Comparison of ENCODE assay signal across 9 cellular contexts in the genomic region with DNA sequence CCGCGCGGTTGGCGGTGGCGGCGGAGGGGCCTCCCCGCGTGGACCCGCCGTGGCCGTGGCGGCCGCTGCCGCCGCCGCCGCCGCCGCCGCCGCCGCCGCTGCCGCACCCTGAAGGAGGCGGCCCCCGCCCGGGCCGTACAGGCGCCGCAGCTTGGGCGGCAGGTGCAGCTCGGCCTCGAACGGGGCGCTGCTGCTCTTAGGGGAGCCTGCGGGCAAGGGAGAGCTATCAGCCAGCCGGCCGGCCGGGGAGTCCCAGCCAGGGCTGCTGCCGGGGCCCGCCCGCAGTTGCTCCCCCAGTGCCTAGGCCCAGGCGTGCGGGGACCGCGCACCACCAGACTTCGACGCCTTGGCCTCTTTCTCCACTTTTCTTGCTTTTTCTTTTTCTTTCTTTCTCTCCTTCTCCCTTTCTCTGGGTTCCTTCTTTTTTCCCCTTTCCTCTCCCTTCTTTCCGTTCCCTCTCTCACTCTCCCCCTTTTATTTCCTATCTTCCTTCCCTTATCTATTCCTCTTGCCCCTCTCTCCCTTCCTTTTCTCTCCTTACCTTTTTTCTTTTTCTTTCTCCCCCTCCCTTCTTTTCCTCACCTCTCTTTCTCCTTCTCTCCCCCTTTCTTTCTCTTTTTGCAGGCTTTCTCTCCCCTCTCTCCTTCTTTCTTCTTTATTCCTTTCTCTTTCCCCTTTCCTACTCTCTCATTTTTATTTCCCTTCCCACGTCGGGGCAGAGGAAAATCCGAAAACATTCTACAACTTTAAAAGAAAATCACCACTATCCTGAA. TPM values are rescaled to one million over a fixed set of nuclear protein-coding genes. Genes with fewer than 3 reads are reported as not detected.
A peak's percentile ranks its signal among the peaks of the same experiment; 100 is the strongest.
DNase-seq lines count a peak whose midpoint lies in the region; ATAC-seq and TF ChIP-seq lines count a peak whose summit lies in the region.
"Had no signal": no experiment of that assay in that cellular context is flagged by ENCODE, and none has a peak within 500 bp of the region (broad histone marks: within the 10 kb centered on the region; RNA-seq: fewer than 3 reads in every experiment).

No MANE protein-coding gene starts in this region.

- ATAC-seq in GM19035 (IDR thresholded peaks at IDR 0.05; ENCODE audit: unreplicated experiment) (peak; percentile 44), PC-3 (peak; percentile 16; the same call in 1 of the 2 replicates), HG02623 (IDR thresholded peaks at IDR 0.05; ENCODE audit: unreplicated experiment) (no peak)

- H3K4me2 ChIP-seq in PC-3 (ENCODE audit: low read length), result no peak overlapping the region

- H3K9me3 ChIP-seq in CD4-positive, alpha-beta memory T cell (ENCODE audit: control insufficient read depth in 1 of 2, low read length in 2 of 2), result no peaks in the 10 kb centered on the region
- no peaks in the 10 kb centered on the region for H3K9me3 ChIP-seq in PC-3 (ENCODE audit: low read length)
- H3K9me3 ChIP-seq: sigmoid colon had no signal

- peaks cover 16% of the 10 kb centered on the region for H3K27me3 ChIP-seq in CD4-positive, alpha-beta memory T cell (ENCODE audit: insufficient read depth, low read length)
- H3K27me3 ChIP-seq in PC-3 (ENCODE audit: low read length), result peaks cover 52% of the 10 kb centered on the region

- H3K27ac ChIP-seq in CD4-positive, alpha-beta memory T cell (ENCODE audit: low read depth, low read length), result no peak overlapping the region
- H3K27ac ChIP-seq in PC-3 (ENCODE audit: low read length) (no peak overlapping the region), substantia nigra (ENCODE audit: low read depth, low read length, poor library complexity, severe bottlenecking) (no peak overlapping the region)
- H3K27ac ChIP-seq: sigmoid colon had no signal

- H3K36me3 ChIP-seq in CD4-positive, alpha-beta memory T cell (ENCODE audit: insufficient read depth, low read length), result no peaks in the 10 kb centered on the region
- H3K36me3 ChIP-seq in PC-3 (ENCODE audit: low read depth, low read length), result no peaks in the 10 kb centered on the region
- H3K36me3 ChIP-seq: sigmoid colon had no signal

- H3K4me1 ChIP-seq in CD4-positive, alpha-beta memory T cell (ENCODE audit: insufficient read depth, low read length), result peaks cover 9% of the 10 kb centered on the region
- H3K4me1 ChIP-seq in PC-3 (ENCODE audit: insufficient read depth, low read length), result no peaks in the 10 kb centered on the region

- H4K20me1 ChIP-seq in PC-3 (ENCODE audit: low read length), result no peaks in the 10 kb centered on the region

- peaks cover 21 to 24% of the 10 kb centered on the region in 2 donors for H3K27me3 Mint-ChIP-seq in CD4-positive, alpha-beta memory T cell
- peaks cover 15 to 44% (median 16%) of the 10 kb centered on the region in 3 donors for H3K27me3 Mint-ChIP-seq in immature natural killer cell (ENCODE audit: low read depth in 3 of 3)

- no peaks in the 10 kb centered on the region for H3K9me2 ChIP-seq in PC-3 (replicated peaks; ENCODE audit: low read length)

- peaks cover 1 to 13% (median 7%) of the 10 kb centered on the region in 4 donors for H3K4me1 Mint-ChIP-seq in CD4-positive, alpha-beta memory T cell
- peaks cover 15 to 22% of the 10 kb centered on the region in 2 donors for H3K4me1 Mint-ChIP-seq in immature natural killer cell

- H3K79me2 ChIP-seq in PC-3 (ENCODE audit: low read length), result no peaks in the 10 kb centered on the region

- H3K4me3 Mint-ChIP-seq in CD4-positive, alpha-beta memory T cell, result peak overlapping the region; percentile 25 to 76 (median 62)
- H3K4me3 Mint-ChIP-seq in immature natural killer cell, result peak overlapping the region; percentile 63 to 87 (median 69)

- no peaks in the 10 kb centered on the region for H3K36me3 Mint-ChIP-seq in CD4-positive, alpha-beta memory T cell
- no peaks in the 10 kb centered on the region for H3K36me3 Mint-ChIP-seq in immature natural killer cell

- CTCF ChIA-PET in CD4-positive, alpha-beta memory T cell (lab: Charles Lee; ENCODE audit: partially characterized antibody), result interaction anchor here (1.5 kb wide), 1 partner anchor 8 kb away, joined by 5 read pairs; no protein-coding TSS in a partner anchor
- CTCF ChIA-PET in PC-3 (lab: Charles Lee), result no interaction called here

- intact Hi-C loops in CD4-positive, alpha-beta memory T cell (cut with micrococcal nuclease), result no loop called here
- intact Hi-C loops in PC-3 (cut with micrococcal nuclease) (no loop called here), head of caudate nucleus (cut with DNase I) (no loop called here)

- no peak for DNase-seq in CD4-positive, alpha-beta memory T cell
- DNase-seq in PC-3 (no peak), immature natural killer cell (no peak), cerebellum (ENCODE audit: low spot score) (no peak), substantia nigra (lab: John Stamatoyannopoulos, UW) (no peak), head of caudate nucleus (no peak)
- DNase-seq: sigmoid colon had no signal

- TF ChIP-seq CTCF in PC-3 (conservative IDR thresholded peaks at IDR 0.05; ENCODE audit: low read depth, low read length), result no peak

- H3K9me3 Mint-ChIP-seq in CD4-positive, alpha-beta memory T cell, result peaks cover 0 to 7% (median under 1%) of the 10 kb centered on the region in 8 donors
- peaks cover 0 to 4% (median 0%) of the 10 kb centered on the region in 6 donors for H3K9me3 Mint-ChIP-seq in immature natural killer cell

- no peak overlapping the region for H2AFZ ChIP-seq in PC-3 (ENCODE audit: low read length)

- no peaks in the 10 kb centered on the region for H3F3A ChIP-seq in PC-3 (ENCODE audit: low read length, unreplicated experiment)

- POLR2A ChIA-PET in CD4-positive, alpha-beta memory T cell (lab: Charles Lee; ENCODE audit: partially characterized antibody), result no interaction called here
- POLR2A ChIA-PET in PC-3 (lab: Charles Lee; ENCODE audit: unreplicated experiment), result no interaction called here

- H3K9ac ChIP-seq in PC-3 (ENCODE audit: low read length), result no peak overlapping the region

- no TSS peak for BruUV-seq in PC-3 (replicated peaks; lab: Mats Ljungman, UMichigan)

- no peak overlapping the region for H3K4me3 ChIP-seq in CD4-positive, alpha-beta memory T cell (ENCODE audit: low read length in 2 of 2)
- no peak overlapping the region for H3K4me3 ChIP-seq in PC-3 (ENCODE audit: low read length)

- no peak overlapping the region for H3K27ac Mint-ChIP-seq in CD4-positive, alpha-beta memory T cell
- no peak overlapping the region for H3K27ac Mint-ChIP-seq in immature natural killer cell

RNA-seq across cellular contexts. Expression of a gene that starts 2.0 kb away (rescaled TPM):
- not detected for total RNA-seq in CD4-positive, alpha-beta memory T cell
- not detected for polyA plus RNA-seq in CD4-positive, alpha-beta memory T cell
- total RNA-seq in PC-3 (2014; rRNA removed) (not detected in 2 replicates), cerebellum (not detected)
- not detected for polyA plus RNA-seq in immature natural killer cell
- total RNA-seq: sigmoid colon had no signal
